In the genomic region with DNA sequence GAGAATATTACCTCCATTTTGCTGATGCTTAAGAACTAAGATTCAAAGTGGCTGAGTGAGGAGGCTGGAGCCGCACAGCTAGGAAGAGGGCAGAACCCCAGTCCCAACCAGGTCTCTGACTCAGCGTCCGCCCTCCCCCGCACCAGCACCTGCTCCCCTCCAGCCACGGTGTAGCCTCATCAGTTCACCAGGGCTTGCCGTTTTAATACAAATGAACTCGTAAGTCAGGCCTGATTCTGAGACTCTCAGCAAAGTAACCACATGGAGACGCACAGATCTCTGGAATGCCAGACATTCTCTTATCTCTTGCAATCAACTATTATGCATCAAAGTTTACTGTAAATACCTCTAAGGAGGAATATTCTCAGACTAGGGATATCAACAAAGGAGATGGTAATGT, we compare ENCODE assay signal across 17 cellular contexts. TPM values are rescaled to one million over a fixed set of nuclear protein-coding genes. Genes with fewer than 3 reads are reported as not detected.
DNase-seq lines count a peak whose midpoint lies in the region; TF ChIP-seq lines count a peak whose summit lies in the region.
"Had no signal": no experiment of that assay in that cellular context is flagged by ENCODE, and none has a peak within 500 bp of the region (broad histone marks: within the 10 kb centered on the region; RNA-seq: fewer than 3 reads in every experiment).

No MANE protein-coding gene starts in this region.

- H3K9me3 ChIP-seq in HUES48 (ENCODE audit: control insufficient read depth, insufficient read depth, low read length) (no peaks in the 10 kb centered on the region), WERI-Rb-1 (ENCODE audit: severe bottlenecking) (no peaks in the 10 kb centered on the region)

- no peak for TF ChIP-seq CTCF in WERI-Rb-1 (IDR thresholded peaks at IDR 0.05; ENCODE audit: low read depth, low read length)
- TF ChIP-seq CTCF in kidney epithelial cell (IDR thresholded peaks at IDR 0.05; ENCODE audit: insufficient read depth, low read length, poor library complexity, severe bottlenecking), result no peak

- no peak overlapping the region for H3K4me3 ChIP-seq in HUES48 (ENCODE audit: low read depth, low read length)
- H3K4me3 ChIP-seq in WERI-Rb-1 (ENCODE audit: low read depth, low read length), result no peak overlapping the region
- no peak overlapping the region for H3K4me3 ChIP-seq in kidney epithelial cell (ENCODE audit: low read depth, low read length)
- H3K4me3 ChIP-seq: skin epidermis had no signal

- H3K27me3 ChIP-seq in HUES48 (ENCODE audit: control insufficient read depth, insufficient read depth, low read length) (peaks cover 29% of the 10 kb centered on the region), WERI-Rb-1 (ENCODE audit: insufficient read depth, low read depth, severe bottlenecking) (no peaks in the 10 kb centered on the region), kidney epithelial cell (ENCODE audit: control insufficient read depth, insufficient read depth, low read length) (peaks cover 7% of the 10 kb centered on the region)

- H3K9ac ChIP-seq in HUES48 (ENCODE audit: low read depth, low read length), result no peak overlapping the region

- in situ Hi-C loops in ACHN (cut with HindIII; ENCODE audit: low pct_ligation_motif_present, low pct_unique_long_range_greater_than_20kb, low sequenced_read_pairs), result no loop called here

- DNase-seq in EH (ENCODE audit: low read depth) (peak; percentile 28), WERI-Rb-1 (peak; percentile 54), kidney epithelial cell (ENCODE audit: low read depth) (peak; percentile 31), NCI-H2029 (lab: John Stamatoyannopoulos, UW) (no peak), DMS114 treated with DMSO at 0.1 percent for 48 hours (lab: John Stamatoyannopoulos, UW; ENCODE audit: unreplicated experiment) (no peak), ACHN (no peak)
- no peak for DNase-seq in stimulated activated CD4-positive, alpha-beta T cell treated with anti-CD3 and anti-CD28 coated beads, Interleukin-1b, Interleukin-23, amount 100 ng/mL, for 48 hours
- DNase-seq: activated CD4-positive, alpha-beta T cell treated with anti-CD3 and anti-CD28 coated beads for 4 hours; activated naive CD4-positive, alpha-beta T cell treated with Interleukin-2 at 50 U/mL for 16 hours; Calu3; erythroblast; left cardiac atrium; NCI-H1092; T-helper 9 cell had no signal

- peaks cover 38% of the 10 kb centered on the region for H3K4me1 ChIP-seq in HUES48 (ENCODE audit: control insufficient read depth, insufficient read depth, low read length)

- no peaks in the 10 kb centered on the region for H3K36me3 ChIP-seq in HUES48 (ENCODE audit: control insufficient read depth, insufficient read depth, low read length)
- no peaks in the 10 kb centered on the region for H3K36me3 ChIP-seq in WERI-Rb-1
- no peaks in the 10 kb centered on the region for H3K36me3 ChIP-seq in kidney epithelial cell (ENCODE audit: control insufficient read depth, insufficient read depth, low read length)

- peak overlapping the region; percentile 28 for H3K27ac ChIP-seq in HUES48 (ENCODE audit: low read depth, low read length)
- H3K27ac ChIP-seq in WERI-Rb-1, result no peak overlapping the region
- H3K27ac ChIP-seq: skin epidermis had no signal

RNA-seq across cellular contexts. Expression of a gene that starts 52.4 kb away (rescaled TPM):
- total RNA-seq in kidney epithelial cell, result under 0.01 and 0.04 TPM in 2 replicates
- total RNA-seq: Calu3, osteoblast had no signal

Comparison
In these comparisons a context has a peak if more than half of its experiments do, and no peak if none do; other contexts are left out.
1. DNase-seq: peak in EH (single experiment), WERI-Rb-1 (single experiment) and kidney epithelial cell (single experiment); none in NCI-H2029 (single experiment), stimulated activated CD4-positive, alpha-beta T cell treated with anti-CD3 and anti-CD28 coated beads, Interleukin-1b, Interleukin-23, amount 100 ng/mL, for 48 hours (single experiment), DMS114 treated with DMSO at 0.1 percent for 48 hours (single experiment) and ACHN (single experiment).